ENCODE assay signal across 1 cellular context in genomic region chr1:46132529-46133180, GRCh38.
TF ChIP-seq lines count a peak whose summit lies in the region.

PIK3R3 (minus strand) TSS chr1:46132629; CDS start chr1:46131952, 677 bp downstream.

TF ChIP-seq in HepG2, 621 proteins besides CTCF, POLR2A, EP300 and RAD21 (continued from another document and continues in another):
- TF ChIP-seq, protein P1, sequence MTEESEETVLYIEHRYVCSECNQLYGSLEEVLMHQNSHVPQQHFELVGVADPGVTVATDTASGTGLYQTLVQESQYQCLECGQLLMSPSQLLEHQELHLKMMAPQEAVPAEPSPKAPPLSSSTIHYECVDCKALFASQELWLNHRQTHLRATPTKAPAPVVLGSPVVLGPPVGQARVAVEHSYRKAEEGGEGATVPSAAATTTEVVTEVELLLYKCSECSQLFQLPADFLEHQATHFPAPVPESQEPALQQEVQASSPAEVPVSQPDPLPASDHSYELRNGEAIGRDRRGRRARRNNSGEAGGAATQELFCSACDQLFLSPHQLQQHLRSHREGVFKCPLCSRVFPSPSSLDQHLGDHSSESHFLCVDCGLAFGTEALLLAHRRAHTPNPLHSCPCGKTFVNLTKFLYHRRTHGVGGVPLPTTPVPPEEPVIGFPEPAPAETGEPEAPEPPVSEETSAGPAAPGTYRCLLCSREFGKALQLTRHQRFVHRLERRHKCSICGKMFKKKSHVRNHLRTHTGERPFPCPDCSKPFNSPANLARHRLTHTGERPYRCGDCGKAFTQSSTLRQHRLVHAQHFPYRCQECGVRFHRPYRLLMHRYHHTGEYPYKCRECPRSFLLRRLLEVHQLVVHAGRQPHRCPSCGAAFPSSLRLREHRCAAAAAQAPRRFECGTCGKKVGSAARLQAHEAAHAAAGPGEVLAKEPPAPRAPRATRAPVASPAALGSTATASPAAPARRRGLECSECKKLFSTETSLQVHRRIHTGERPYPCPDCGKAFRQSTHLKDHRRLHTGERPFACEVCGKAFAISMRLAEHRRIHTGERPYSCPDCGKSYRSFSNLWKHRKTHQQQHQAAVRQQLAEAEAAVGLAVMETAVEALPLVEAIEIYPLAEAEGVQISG (CRISPR knock-in tag; IDR thresholded peaks at IDR 0.05), result peak; percentile 90
- TF ChIP-seq DNMT3B (CRISPR knock-in tag; conservative IDR thresholded peaks at IDR 0.05) (peak; percentile 95; the same call in 1 of the 2 replicates), HIVEP1 (CRISPR knock-in tag; IDR thresholded peaks at IDR 0.05) (peak; percentile 88), FIP1L1 (IDR thresholded peaks at IDR 0.05; ENCODE audit: borderline replicate concordance, insufficient read depth, low read depth, low read length) (no peak), TRAFD1 (CRISPR knock-in tag; IDR thresholded peaks at IDR 0.05; ENCODE audit: borderline replicate concordance) (no peak), ZNF232 (CRISPR knock-in tag; IDR thresholded peaks at IDR 0.05; ENCODE audit: borderline replicate concordance) (peak; percentile 96), ZNF546 (CRISPR knock-in tag; conservative IDR thresholded peaks at IDR 0.05) (peak; percentile 97), ZNF619 (CRISPR knock-in tag; IDR thresholded peaks at IDR 0.05) (peak; percentile 87), ZNF136 (CRISPR knock-in tag; IDR thresholded peaks at IDR 0.05; ENCODE audit: low read depth) (no peak; the same call in 1 of the 2 replicates), FOXP1 (IDR thresholded peaks at IDR 0.05) (no peak), FOXP1 (CRISPR knock-in tag; IDR thresholded peaks at IDR 0.05) (0 out of 2 replicates have a peak, but pooled peaks have one; percentile 6), MIXL1 (CRISPR knock-in tag; IDR thresholded peaks at IDR 0.05) (peak; percentile 80; the same call in 1 of the 2 replicates), TARDBP (CRISPR knock-in tag; IDR thresholded peaks at IDR 0.05) (peak; percentile 92), JUNB (CRISPR knock-in tag; IDR thresholded peaks at IDR 0.05; ENCODE audit: borderline replicate concordance) (peak; percentile 94), ZNF576 (CRISPR knock-in tag; IDR thresholded peaks at IDR 0.05) (no peak), ZXDC (CRISPR knock-in tag; IDR thresholded peaks at IDR 0.05) (peak; percentile 83), DRAP1 (CRISPR knock-in tag; IDR thresholded peaks at IDR 0.05) (peak; percentile 89), BCL6 (CRISPR knock-in tag; IDR thresholded peaks at IDR 0.05) (peak; percentile 69), HOXA9 (CRISPR knock-in tag; IDR thresholded peaks at IDR 0.05; ENCODE audit: borderline replicate concordance) (peak; percentile 99), ZNF34 (CRISPR knock-in tag; IDR thresholded peaks at IDR 0.05; ENCODE audit: borderline replicate concordance) (0 out of 2 replicates have a peak, but pooled peaks have one; percentile 49), CHD2 (IDR thresholded peaks at IDR 0.05; ENCODE audit: low read depth, low read length) (no peak), BRF2 (CRISPR knock-in tag; IDR thresholded peaks at IDR 0.05) (peak; percentile 98), TMF1 (CRISPR knock-in tag; IDR thresholded peaks at IDR 0.05; ENCODE audit: low read depth) (peak; percentile 98), ZNF20 (CRISPR knock-in tag; IDR thresholded peaks at IDR 0.05) (peak; percentile 90; the same call in 1 of the 2 replicates), ZNF550 (CRISPR knock-in tag; IDR thresholded peaks at IDR 0.05; ENCODE audit: borderline replicate concordance) (peak; percentile 55; the same call in 1 of the 2 replicates), ZNF224 (CRISPR knock-in tag; IDR thresholded peaks at IDR 0.05) (no peak), BHLHE40 (IDR thresholded peaks at IDR 0.05; ENCODE audit: low read length) (peak; percentile 98), ETV6 (CRISPR knock-in tag; conservative IDR thresholded peaks at IDR 0.05) (peak; percentile 91; the same call in 1 of the 2 replicates), ZNF12 (CRISPR knock-in tag; IDR thresholded peaks at IDR 0.05) (peak; percentile 80; the same call in 1 of the 2 replicates), ZNF350 (CRISPR knock-in tag; IDR thresholded peaks at IDR 0.05; ENCODE audit: borderline replicate concordance, low read depth) (peak; percentile 94), KLF15 (CRISPR knock-in tag; IDR thresholded peaks at IDR 0.05; ENCODE audit: borderline replicate concordance) (peak; percentile 98)
- TF ChIP-seq, protein P2, sequence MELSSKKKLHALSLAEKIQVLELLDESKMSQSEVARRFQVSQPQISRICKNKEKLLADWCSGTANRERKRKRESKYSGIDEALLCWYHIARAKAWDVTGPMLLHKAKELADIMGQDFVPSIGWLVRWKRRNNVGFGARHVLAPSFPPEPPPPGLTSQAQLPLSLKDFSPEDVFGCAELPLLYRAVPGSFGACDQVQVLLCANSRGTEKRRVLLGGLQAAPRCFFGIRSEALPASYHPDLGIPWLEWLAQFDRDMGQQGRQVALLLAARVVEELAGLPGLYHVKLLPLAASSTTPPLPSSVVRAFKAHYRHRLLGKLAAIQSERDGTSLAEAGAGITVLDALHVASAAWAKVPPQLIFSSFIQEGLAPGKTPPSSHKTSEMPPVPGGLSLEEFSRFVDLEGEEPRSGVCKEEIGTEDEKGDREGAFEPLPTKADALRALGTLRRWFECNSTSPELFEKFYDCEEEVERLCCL (CRISPR knock-in tag; IDR thresholded peaks at IDR 0.05; ENCODE audit: borderline replicate concordance), result 0 out of 2 replicates have a peak, but pooled peaks have one; percentile 86
- TF ChIP-seq, protein P3, sequence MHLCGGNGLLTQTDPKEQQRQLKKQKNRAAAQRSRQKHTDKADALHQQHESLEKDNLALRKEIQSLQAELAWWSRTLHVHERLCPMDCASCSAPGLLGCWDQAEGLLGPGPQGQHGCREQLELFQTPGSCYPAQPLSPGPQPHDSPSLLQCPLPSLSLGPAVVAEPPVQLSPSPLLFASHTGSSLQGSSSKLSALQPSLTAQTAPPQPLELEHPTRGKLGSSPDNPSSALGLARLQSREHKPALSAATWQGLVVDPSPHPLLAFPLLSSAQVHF (CRISPR knock-in tag; IDR thresholded peaks at IDR 0.05), result peak; percentile 99
- TF ChIP-seq, protein P4, sequence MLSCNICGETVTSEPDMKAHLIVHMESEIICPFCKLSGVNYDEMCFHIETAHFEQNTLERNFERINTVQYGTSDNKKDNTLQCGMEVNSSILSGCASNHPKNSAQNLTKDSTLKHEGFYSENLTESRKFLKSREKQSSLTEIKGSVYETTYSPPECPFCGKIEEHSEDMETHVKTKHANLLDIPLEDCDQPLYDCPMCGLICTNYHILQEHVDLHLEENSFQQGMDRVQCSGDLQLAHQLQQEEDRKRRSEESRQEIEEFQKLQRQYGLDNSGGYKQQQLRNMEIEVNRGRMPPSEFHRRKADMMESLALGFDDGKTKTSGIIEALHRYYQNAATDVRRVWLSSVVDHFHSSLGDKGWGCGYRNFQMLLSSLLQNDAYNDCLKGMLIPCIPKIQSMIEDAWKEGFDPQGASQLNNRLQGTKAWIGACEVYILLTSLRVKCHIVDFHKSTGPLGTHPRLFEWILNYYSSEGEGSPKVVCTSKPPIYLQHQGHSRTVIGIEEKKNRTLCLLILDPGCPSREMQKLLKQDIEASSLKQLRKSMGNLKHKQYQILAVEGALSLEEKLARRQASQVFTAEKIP (CRISPR knock-in tag; IDR thresholded peaks at IDR 0.05; ENCODE audit: borderline replicate concordance), result no peak
- TF ChIP-seq, protein P5, sequence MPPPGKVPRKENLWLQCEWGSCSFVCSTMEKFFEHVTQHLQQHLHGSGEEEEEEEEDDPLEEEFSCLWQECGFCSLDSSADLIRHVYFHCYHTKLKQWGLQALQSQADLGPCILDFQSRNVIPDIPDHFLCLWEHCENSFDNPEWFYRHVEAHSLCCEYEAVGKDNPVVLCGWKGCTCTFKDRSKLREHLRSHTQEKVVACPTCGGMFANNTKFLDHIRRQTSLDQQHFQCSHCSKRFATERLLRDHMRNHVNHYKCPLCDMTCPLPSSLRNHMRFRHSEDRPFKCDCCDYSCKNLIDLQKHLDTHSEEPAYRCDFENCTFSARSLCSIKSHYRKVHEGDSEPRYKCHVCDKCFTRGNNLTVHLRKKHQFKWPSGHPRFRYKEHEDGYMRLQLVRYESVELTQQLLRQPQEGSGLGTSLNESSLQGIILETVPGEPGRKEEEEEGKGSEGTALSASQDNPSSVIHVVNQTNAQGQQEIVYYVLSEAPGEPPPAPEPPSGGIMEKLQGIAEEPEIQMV (CRISPR knock-in tag; IDR thresholded peaks at IDR 0.05; ENCODE audit: low read depth), result peak; percentile 93
- TF ChIP-seq, protein P6, sequence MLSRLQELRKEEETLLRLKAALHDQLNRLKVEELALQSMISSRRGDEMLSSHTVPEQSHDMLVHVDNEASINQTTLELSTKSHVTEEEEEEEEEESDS (CRISPR knock-in tag; IDR thresholded peaks at IDR 0.05; ENCODE audit: borderline replicate concordance), result peak; percentile 97
- TF ChIP-seq, protein P7, sequence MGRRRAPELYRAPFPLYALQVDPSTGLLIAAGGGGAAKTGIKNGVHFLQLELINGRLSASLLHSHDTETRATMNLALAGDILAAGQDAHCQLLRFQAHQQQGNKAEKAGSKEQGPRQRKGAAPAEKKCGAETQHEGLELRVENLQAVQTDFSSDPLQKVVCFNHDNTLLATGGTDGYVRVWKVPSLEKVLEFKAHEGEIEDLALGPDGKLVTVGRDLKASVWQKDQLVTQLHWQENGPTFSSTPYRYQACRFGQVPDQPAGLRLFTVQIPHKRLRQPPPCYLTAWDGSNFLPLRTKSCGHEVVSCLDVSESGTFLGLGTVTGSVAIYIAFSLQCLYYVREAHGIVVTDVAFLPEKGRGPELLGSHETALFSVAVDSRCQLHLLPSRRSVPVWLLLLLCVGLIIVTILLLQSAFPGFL (CRISPR knock-in tag; IDR thresholded peaks at IDR 0.05), result 0 out of 2 replicates have a peak, but pooled peaks have one; percentile 72
- TF ChIP-seq, protein P8, sequence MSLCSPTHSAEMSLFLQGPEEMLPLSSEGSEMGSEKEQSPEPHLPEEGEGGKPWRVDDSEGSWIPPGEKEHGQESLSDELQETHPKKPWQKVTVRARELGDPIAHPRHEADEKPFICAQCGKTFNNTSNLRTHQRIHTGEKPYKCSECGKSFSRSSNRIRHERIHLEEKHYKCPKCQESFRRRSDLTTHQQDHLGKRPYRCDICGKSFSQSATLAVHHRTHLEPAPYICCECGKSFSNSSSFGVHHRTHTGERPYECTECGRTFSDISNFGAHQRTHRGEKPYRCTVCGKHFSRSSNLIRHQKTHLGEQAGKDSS (CRISPR knock-in tag; IDR thresholded peaks at IDR 0.05; ENCODE audit: borderline replicate concordance, low read depth), result peak; percentile 97
- TF ChIP-seq, protein P9, sequence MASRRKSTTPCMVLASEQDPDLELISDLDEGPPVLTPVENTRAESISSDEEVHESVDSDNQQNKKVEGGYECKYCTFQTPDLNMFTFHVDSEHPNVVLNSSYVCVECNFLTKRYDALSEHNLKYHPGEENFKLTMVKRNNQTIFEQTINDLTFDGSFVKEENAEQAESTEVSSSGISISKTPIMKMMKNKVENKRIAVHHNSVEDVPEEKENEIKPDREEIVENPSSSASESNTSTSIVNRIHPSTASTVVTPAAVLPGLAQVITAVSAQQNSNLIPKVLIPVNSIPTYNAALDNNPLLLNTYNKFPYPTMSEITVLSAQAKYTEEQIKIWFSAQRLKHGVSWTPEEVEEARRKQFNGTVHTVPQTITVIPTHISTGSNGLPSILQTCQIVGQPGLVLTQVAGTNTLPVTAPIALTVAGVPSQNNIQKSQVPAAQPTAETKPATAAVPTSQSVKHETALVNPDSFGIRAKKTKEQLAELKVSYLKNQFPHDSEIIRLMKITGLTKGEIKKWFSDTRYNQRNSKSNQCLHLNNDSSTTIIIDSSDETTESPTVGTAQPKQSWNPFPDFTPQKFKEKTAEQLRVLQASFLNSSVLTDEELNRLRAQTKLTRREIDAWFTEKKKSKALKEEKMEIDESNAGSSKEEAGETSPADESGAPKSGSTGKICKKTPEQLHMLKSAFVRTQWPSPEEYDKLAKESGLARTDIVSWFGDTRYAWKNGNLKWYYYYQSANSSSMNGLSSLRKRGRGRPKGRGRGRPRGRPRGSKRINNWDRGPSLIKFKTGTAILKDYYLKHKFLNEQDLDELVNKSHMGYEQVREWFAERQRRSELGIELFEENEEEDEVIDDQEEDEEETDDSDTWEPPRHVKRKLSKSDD (CRISPR knock-in tag; IDR thresholded peaks at IDR 0.05; ENCODE audit: low read depth), result 0 out of 2 replicates have a peak, but pooled peaks have one; percentile 32
